14 cellular contexts compared by ENCODE assay signal in the genomic region with DNA sequence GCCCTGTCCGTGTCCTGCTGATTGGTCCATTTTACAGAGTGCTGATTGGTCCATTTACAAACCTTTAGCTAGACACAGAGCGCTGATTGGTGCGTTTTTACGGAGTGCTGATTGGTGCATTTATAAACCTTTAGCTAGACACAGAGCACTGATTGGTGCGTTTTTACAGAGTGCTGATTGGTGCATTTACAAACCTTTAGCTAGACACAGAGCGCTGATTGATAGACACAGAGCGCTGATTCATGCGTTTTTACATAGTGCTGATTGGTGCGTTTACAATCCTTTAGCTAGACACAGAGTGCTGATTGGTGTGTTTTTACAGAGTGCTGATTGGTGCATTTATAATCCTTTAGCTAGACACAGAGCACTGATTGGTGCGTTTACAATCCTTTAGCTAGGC. TPM values are rescaled to one million over a fixed set of nuclear protein-coding genes. Genes with fewer than 3 reads are reported as not detected.
"Had no signal": no experiment of that assay in that cellular context is flagged by ENCODE, and none has a peak within 500 bp of the region (broad histone marks: within the 10 kb centered on the region; RNA-seq: fewer than 3 reads in every experiment).

No MANE protein-coding gene starts in this region.

RNA-seq across cellular contexts. Expression of a gene that starts 6.5 kb away (rescaled TPM):
- total RNA-seq: omental fat pad, osteocyte, pancreas, posterior vena cava, smooth muscle cell, suprapubic skin, thoracic aorta, thyroid gland, tibial nerve, upper lobe of right lung, urinary bladder, uterus had no signal
- polyA plus RNA-seq: naive thymus-derived CD8-positive, alpha-beta T cell; pancreas; smooth muscle cell; spleen had no signal
